Comparison of ENCODE assay signal across 7 cellular contexts in the genomic region with DNA sequence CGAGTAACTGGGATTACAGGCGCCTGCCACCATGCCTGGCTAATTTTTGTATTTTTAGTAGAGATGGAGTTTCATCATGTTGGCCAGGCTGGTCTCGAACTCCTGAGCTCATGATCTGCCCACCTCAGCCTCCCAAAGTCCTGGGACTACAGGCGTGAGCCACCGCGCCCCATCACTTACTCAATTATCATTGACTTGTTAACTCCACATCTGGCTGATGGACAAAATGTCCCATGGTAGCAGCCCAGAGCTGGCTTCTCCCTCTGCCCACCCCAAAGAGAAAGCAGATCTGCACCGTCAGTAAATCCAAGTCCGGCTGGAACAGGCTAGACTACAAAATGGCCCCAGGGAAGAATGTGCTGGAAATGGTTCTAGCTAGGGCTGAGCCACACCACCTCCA. TPM values are rescaled to one million over a fixed set of nuclear protein-coding genes. Genes with fewer than 3 reads are reported as not detected.
"Had no signal": no experiment of that assay in that cellular context is flagged by ENCODE, and none has a peak within 500 bp of the region (broad histone marks: within the 10 kb centered on the region; RNA-seq: fewer than 3 reads in every experiment).

No MANE protein-coding gene starts in this region.

RNA-seq across cellular contexts. Expression of a gene that starts 3.3 kb away (rescaled TPM):
- polyA plus RNA-seq: naive thymus-derived CD8-positive, alpha-beta T cell had no signal

RNA-seq across cellular contexts. Expression of a gene that starts 50.8 kb away (rescaled TPM):
- total RNA-seq: kidney epithelial cell; lung microvascular endothelial cell; naive thymus-derived CD8-positive, alpha-beta T cell; occipital lobe; stomach; subcutaneous adipose tissue had no signal
- polyA plus RNA-seq: naive thymus-derived CD8-positive, alpha-beta T cell; urinary bladder had no signal
